8 cellular contexts compared by ENCODE assay signal in the genomic region with DNA sequence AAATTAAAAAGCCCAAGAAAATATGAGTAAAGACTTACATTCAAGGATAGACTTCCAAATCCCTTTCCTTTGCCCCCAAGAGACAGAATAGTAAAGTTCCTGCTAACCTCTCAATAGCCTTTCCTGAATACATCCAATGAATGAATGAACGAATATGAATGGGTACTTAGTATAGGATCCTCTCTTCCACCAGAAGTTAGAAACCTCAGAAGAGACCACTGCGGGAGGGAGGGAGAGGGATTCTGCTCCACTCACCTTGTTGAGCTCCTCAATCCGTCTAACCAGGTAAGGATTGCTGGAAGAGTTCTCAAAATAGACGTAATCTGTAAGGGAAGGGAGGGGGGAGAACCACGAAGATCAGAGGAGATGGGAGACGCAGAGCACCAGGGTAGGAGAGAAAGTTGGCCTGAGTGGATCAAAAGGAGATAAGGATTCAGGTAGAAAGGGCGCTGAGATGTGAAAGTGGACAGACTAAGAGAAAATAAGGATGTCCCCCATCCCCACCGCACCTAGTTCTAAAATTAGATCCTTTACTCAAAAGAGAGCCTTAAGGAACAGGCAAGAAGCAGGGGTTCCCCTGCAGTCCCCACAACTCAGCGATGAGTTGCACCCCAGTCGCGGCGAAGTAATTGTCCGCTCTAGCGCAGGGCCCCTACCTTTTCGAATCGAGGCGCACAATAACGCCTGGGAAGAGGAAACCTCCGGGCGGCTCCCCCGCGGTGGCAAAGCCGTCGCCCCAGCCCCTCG. TPM values are rescaled to one million over a fixed set of nuclear protein-coding genes. Genes with fewer than 3 reads are reported as not detected.
DNase-seq lines count a peak whose midpoint lies in the region; ATAC-seq and TF ChIP-seq lines count a peak whose summit lies in the region.

No MANE protein-coding gene starts in this region.

- H3K27me3 ChIP-seq in cardiac muscle cell = no peaks in the 10 kb centered on the region
- no peaks in the 10 kb centered on the region for H3K27me3 ChIP-seq in layer of hippocampus (ENCODE audit: control insufficient read depth, insufficient read depth, low read length)
- H3K27me3 ChIP-seq in thyroid gland = no peaks in the 10 kb centered on the region

- H3K4me3 ChIP-seq in cardiac muscle cell = peak overlapping the region; percentile 72
- H3K4me3 ChIP-seq in thyroid gland (replicated peaks in 1 of 3) = peak overlapping the region; percentile 86 to 96 (median 87)

- H3K36me3 Mint-ChIP-seq in activated naive CD8-positive, alpha-beta T cell treated with anti-CD3 and anti-CD28 coated beads for 36 hours = peaks cover 62% of the 10 kb centered on the region

- ATAC-seq in left cardiac atrium = no peak

- H3K9me3 ChIP-seq in cardiac muscle cell (ENCODE audit: low read depth) (no peaks in the 10 kb centered on the region), thyroid gland (no peaks in the 10 kb centered on the region)

- 5 to 6% methylated on average over 14 to 16 of the region's 25 CpGs for WGBS in thyroid gland, 2 donors

- DNase-seq in cardiac muscle cell (ENCODE audit: low read depth in 1 of 2, low spot score in 1 of 2) = no peak
- no peak for DNase-seq in left cardiac atrium
- DNase-seq in activated naive CD8-positive, alpha-beta T cell treated with anti-CD3 and anti-CD28 coated beads for 36 hours = no peak
- DNase-seq in thyroid gland = no peak
- DNase-seq in NCI-H1436 treated with DMSO at 0.1 percent for 48 hours (lab: John Stamatoyannopoulos, UW) = no peak
- DNase-seq in activated CD8-positive, alpha-beta memory T cell treated with anti-CD3 and anti-CD28 coated beads, Interleukin-2, amount 50 U/mL, for 48 hours = no peak
- no peak for DNase-seq in stimulated activated CD4-positive, alpha-beta T cell treated with anti-CD3 and anti-CD28 coated beads, Interleukin-12 subunit alpha, Interleukin-12 subunit beta, amount 100 ng/mL, for 4 hours

- H3K27ac ChIP-seq in cardiac muscle cell (peak overlapping the region; percentile 90), layer of hippocampus (ENCODE audit: low read depth, low read length) (peak overlapping the region; percentile 94), thyroid gland (peak overlapping the region; percentile 82 to 95 (median 86))

- H3K9me3 Mint-ChIP-seq in activated naive CD8-positive, alpha-beta T cell treated with anti-CD3 and anti-CD28 coated beads for 36 hours = peaks cover 1% of the 10 kb centered on the region

- H3K36me3 ChIP-seq in cardiac muscle cell = peaks cover 25% of the 10 kb centered on the region
- peaks cover 28 to 33% of the 10 kb centered on the region in 2 donors for H3K36me3 ChIP-seq in thyroid gland

- peaks cover 36% of the 10 kb centered on the region for H3K4me1 Mint-ChIP-seq in activated naive CD8-positive, alpha-beta T cell treated with anti-CD3 and anti-CD28 coated beads for 36 hours

- no peak for TF ChIP-seq POLR2A in thyroid gland (IDR thresholded peaks at IDR 0.05)

- H3K27ac Mint-ChIP-seq in activated naive CD8-positive, alpha-beta T cell treated with anti-CD3 and anti-CD28 coated beads for 36 hours = peak overlapping the region; percentile 95

- TF ChIP-seq CTCF in cardiac muscle cell (IDR thresholded peaks at IDR 0.05; ENCODE audit: low read depth, low read length) = no peak
- TF ChIP-seq CTCF in thyroid gland (IDR thresholded peaks at IDR 0.05) = no peak

- H3K4me1 ChIP-seq in cardiac muscle cell (ENCODE audit: low read depth) (peaks cover 21% of the 10 kb centered on the region), thyroid gland (peaks cover 19 to 21% of the 10 kb centered on the region in 2 donors)

- H3K4me3 Mint-ChIP-seq in activated naive CD8-positive, alpha-beta T cell treated with anti-CD3 and anti-CD28 coated beads for 36 hours = peak overlapping the region; percentile 92

- no peaks in the 10 kb centered on the region for H3K27me3 Mint-ChIP-seq in activated naive CD8-positive, alpha-beta T cell treated with anti-CD3 and anti-CD28 coated beads for 36 hours

- intact Hi-C loops in left cardiac atrium (cut with DNase I) = loop anchor here in 1 of 2 donors (10.0 kb wide), 1 partner anchor 254 kb away; no protein-coding TSS in a partner anchor
- intact Hi-C loops in thyroid gland (cut with DNase I) = no loop called here

RNA-seq across cellular contexts. Expression of gene MTA2, which starts 1.1 kb away (rescaled TPM):
- 101 and 108 TPM in 2 replicates for total RNA-seq in cardiac muscle cell
- polyA plus RNA-seq in cardiac muscle cell = 22.9 and 31.9 TPM in 2 replicates
- 10 to 100 TPM; 38.1 to 60.6 TPM for total RNA-seq in left cardiac atrium
- 100 to 1,000 TPM; 196 to 200 TPM for total RNA-seq in activated naive CD8-positive, alpha-beta T cell treated with anti-CD3 and anti-CD28 coated beads for 36 hours
- total RNA-seq in thyroid gland = 10 to 100 TPM; 65.3 to 76.7 (median 70.7) TPM

RNA-seq across cellular contexts. Expression of gene TUT1, which starts 9.2 kb away (rescaled TPM):
- 14.9 and 29.1 TPM in 2 replicates for total RNA-seq in cardiac muscle cell
- 18.7 and 32.1 TPM in 2 replicates for polyA plus RNA-seq in cardiac muscle cell
- total RNA-seq in left cardiac atrium = 10 to 100 TPM in 1 of 2 donors, 1 to 10 TPM in 1; 9.6 to 11.5 TPM
- total RNA-seq in activated naive CD8-positive, alpha-beta T cell treated with anti-CD3 and anti-CD28 coated beads for 36 hours = 10 to 100 TPM; 29.1 to 32.2 TPM
- 10 to 100 TPM; 13.7 to 20.0 (median 16.1) TPM for total RNA-seq in thyroid gland

RNA-seq across cellular contexts. Expression of gene EML3, which starts 12.0 kb away (rescaled TPM):
- total RNA-seq in cardiac muscle cell = 21.1 and 42.8 TPM in 2 replicates
- polyA plus RNA-seq in cardiac muscle cell = 32.0 and 38.4 TPM in 2 replicates
- 10 to 100 TPM; 29.1 to 46.8 TPM for total RNA-seq in left cardiac atrium
- 100 to 1,000 TPM; 112 to 121 TPM for total RNA-seq in activated naive CD8-positive, alpha-beta T cell treated with anti-CD3 and anti-CD28 coated beads for 36 hours
- 10 to 100 TPM; 28.3 to 58.0 (median 46.6) TPM for total RNA-seq in thyroid gland

RNA-seq across cellular contexts. Expression of gene ROM1, which starts 12.5 kb away (rescaled TPM):
- 3.3 and 3.5 TPM in 2 replicates for total RNA-seq in cardiac muscle cell
- 6.9 and 7.9 TPM in 2 replicates for polyA plus RNA-seq in cardiac muscle cell
- total RNA-seq in left cardiac atrium = 1 to 10 TPM; 3.7 to 3.8 TPM
- total RNA-seq in activated naive CD8-positive, alpha-beta T cell treated with anti-CD3 and anti-CD28 coated beads for 36 hours = 1 to 10 TPM; 2.0 to 2.8 TPM
- total RNA-seq in thyroid gland = 1 to 10 TPM; 2.5 to 7.0 (median 5.2) TPM

RNA-seq across cellular contexts. Expression of gene B3GAT3, which starts 21.2 kb away (rescaled TPM):
- total RNA-seq in cardiac muscle cell (46.4 and 52.0 TPM in 2 replicates), left cardiac atrium (10 to 100 TPM; 20.5 to 22.4 TPM), thyroid gland (10 to 100 TPM; 23.0 to 33.4 (median 25.1) TPM)
- polyA plus RNA-seq in cardiac muscle cell = 53.0 and 64.9 TPM in 2 replicates
- total RNA-seq in activated naive CD8-positive, alpha-beta T cell treated with anti-CD3 and anti-CD28 coated beads for 36 hours = 10 to 100 TPM; 63.0 to 68.7 TPM
